Comparison of ENCODE assay signal across 1 cellular context in genomic region chr14:96104469-96105057, GRCh38.
TF ChIP-seq lines count a peak whose summit lies in the region.

No MANE protein-coding gene starts in this region.

TF ChIP-seq in HepG2, 621 proteins besides CTCF, POLR2A, EP300 and RAD21 (continued from another document):
- TF ChIP-seq ZNF687 (CRISPR knock-in tag; IDR thresholded peaks at IDR 0.05) (peak; percentile 19; the same call in 1 of the 2 replicates), HOXA3 (CRISPR knock-in tag; IDR thresholded peaks at IDR 0.05) (peak; percentile 43; the same call in 1 of the 2 replicates), RXRA (CRISPR knock-in tag; IDR thresholded peaks at IDR 0.05) (no peak), FOXA3 (CRISPR knock-in tag; IDR thresholded peaks at IDR 0.05) (peak; percentile 16; the same call in 1 of the 2 replicates), CEBPB (IDR thresholded peaks at IDR 0.05; ENCODE audit: borderline replicate concordance, low read depth, low read length) (peak; percentile 76; the same call in 1 of the 2 replicates), FOXA1 (IDR thresholded peaks at IDR 0.05) (no peak), FOXA1 (CRISPR knock-in tag; IDR thresholded peaks at IDR 0.05) (0 out of 2 replicates have a peak, but pooled peaks have one; percentile 42), ZFP37 (CRISPR knock-in tag; IDR thresholded peaks at IDR 0.05; ENCODE audit: borderline replicate concordance) (no peak), TFAP4 (IDR thresholded peaks at IDR 0.05; ENCODE audit: borderline replicate concordance, low read depth) (peak; percentile 20; the same call in 1 of the 2 replicates), U2AF1 (optimal IDR thresholded peaks at IDR 0.05; ENCODE audit: low read depth, low read length) (no peak), ZUFSP (CRISPR knock-in tag; IDR thresholded peaks at IDR 0.05; ENCODE audit: borderline replicate concordance) (no peak), FOSL2 (CRISPR knock-in tag; IDR thresholded peaks at IDR 0.05) (peak; percentile 19; the same call in 1 of the 2 replicates), ZNF614 (CRISPR knock-in tag; IDR thresholded peaks at IDR 0.05; ENCODE audit: borderline replicate concordance) (no peak), ZBTB21 (CRISPR knock-in tag; IDR thresholded peaks at IDR 0.05) (peak; percentile 82), CEBPG (CRISPR knock-in tag; IDR thresholded peaks at IDR 0.05) (peak; percentile 34; the same call in 1 of the 2 replicates)
